In genomic region chr19:36106441-36106840, GRCh38 we compare ENCODE assay signal across 18 cellular contexts. TPM values are rescaled to one million over a fixed set of nuclear protein-coding genes. Genes with fewer than 3 reads are reported as not detected.
"Had no signal": no experiment of that assay in that cellular context is flagged by ENCODE, and none has a peak within 500 bp of the region (broad histone marks: within the 10 kb centered on the region; RNA-seq: fewer than 3 reads in every experiment).

No MANE protein-coding gene starts in this region.

- H3K9me3 ChIP-seq: ovary, thyroid gland, uterus had no signal

- H3K27ac ChIP-seq: epithelial cell of prostate, ovary, thyroid gland, uterus had no signal

- H3K9me3 Mint-ChIP-seq: activated naive CD8-positive, alpha-beta T cell treated with anti-CD3 and anti-CD28 coated beads for 36 hours; brain; naive B cell; stimulated activated memory B cell treated with anti-CD40 and anti-IgM and Interleukin-4, amounts not matched to agents 10 μg/mL and 1 μg/mL and 100 μg/mL, for 72 hours had no signal

- DNase-seq: activated effector memory CD4-positive, alpha-beta T cell treated with Interleukin-2 at 50 U/mL for 16 hours; activated naive CD8-positive, alpha-beta T cell treated with anti-CD3 and anti-CD28 coated beads for 36 hours; cortex of kidney; effector CD4-positive, alpha-beta T cell; foreskin melanocyte; head of caudate nucleus; left colon; naive B cell; thyroid gland; uterus had no signal

- H3K4me1 ChIP-seq: thyroid gland, uterus had no signal

- H3K27ac Mint-ChIP-seq: activated naive CD8-positive, alpha-beta T cell treated with anti-CD3 and anti-CD28 coated beads for 36 hours; stimulated activated memory B cell treated with anti-CD40 and anti-IgM and Interleukin-4, amounts not matched to agents 10 μg/mL and 1 μg/mL and 100 μg/mL, for 72 hours had no signal

- H3K4me1 Mint-ChIP-seq: activated naive CD8-positive, alpha-beta T cell treated with anti-CD3 and anti-CD28 coated beads for 36 hours; brain; stimulated activated memory B cell treated with anti-CD40 and anti-IgM and Interleukin-4, amounts not matched to agents 10 μg/mL and 1 μg/mL and 100 μg/mL, for 72 hours had no signal

- H3K27me3 Mint-ChIP-seq: activated naive CD8-positive, alpha-beta T cell treated with anti-CD3 and anti-CD28 coated beads for 36 hours; brain; naive B cell; stimulated activated memory B cell treated with anti-CD40 and anti-IgM and Interleukin-4, amounts not matched to agents 10 μg/mL and 1 μg/mL and 100 μg/mL, for 72 hours had no signal

- H3K36me3 ChIP-seq: ovary, uterus had no signal

- H3K27me3 ChIP-seq: ovary, thyroid gland, uterus had no signal

- ATAC-seq: left colon; stimulated activated memory B cell treated with anti-CD40 and anti-IgM and Interleukin-4, amounts not matched to agents 10 μg/mL and 1 μg/mL and 100 μg/mL, for 72 hours had no signal

- H3K36me3 Mint-ChIP-seq: naive B cell had no signal

- H3K4me3 ChIP-seq: ovary, thyroid gland, uterus had no signal

- H3K4me3 Mint-ChIP-seq: activated naive CD8-positive, alpha-beta T cell treated with anti-CD3 and anti-CD28 coated beads for 36 hours; stimulated activated memory B cell treated with anti-CD40 and anti-IgM and Interleukin-4, amounts not matched to agents 10 μg/mL and 1 μg/mL and 100 μg/mL, for 72 hours had no signal

RNA-seq across cellular contexts. Expression of gene OVOL3, which starts 4.5 kb away (rescaled TPM):
- total RNA-seq: activated CD8-positive, alpha-beta memory T cell treated with anti-CD3 and anti-CD28 coated beads for 36 hours; activated naive CD8-positive, alpha-beta T cell treated with anti-CD3 and anti-CD28 coated beads for 36 hours; fibroblast of lung; left colon; lung microvascular endothelial cell; ovary; T-helper 2 cell treated with Interferon-gamma antibody and Interleukin-4, amounts not matched to agents 100 ng/mL and 5 ng/mL, for 36 hours; thyroid gland; uterus had no signal
- polyA plus RNA-seq: fibroblast of lung, ovary had no signal

RNA-seq across cellular contexts. Expression of gene COX7A1, which starts 45.8 kb away (rescaled TPM):
- total RNA-seq: activated CD8-positive, alpha-beta memory T cell treated with anti-CD3 and anti-CD28 coated beads for 36 hours; activated naive CD8-positive, alpha-beta T cell treated with anti-CD3 and anti-CD28 coated beads for 36 hours; T-helper 2 cell treated with Interferon-gamma antibody and Interleukin-4, amounts not matched to agents 100 ng/mL and 5 ng/mL, for 36 hours had no signal
